In genomic region chr18:23718243-23718720, GRCh38 we compare ENCODE assay signal across 15 cellular contexts. TPM values are rescaled to one million over a fixed set of nuclear protein-coding genes. Genes with fewer than 3 reads are reported as not detected.
DNase-seq lines count a peak whose midpoint lies in the region; ATAC-seq, FAIRE-seq and TF ChIP-seq lines count a peak whose summit lies in the region.
"Had no signal": no experiment of that assay in that cellular context is flagged by ENCODE, and none has a peak within 500 bp of the region (broad histone marks: within the 10 kb centered on the region; RNA-seq: fewer than 3 reads in every experiment).

No MANE protein-coding gene starts in this region.

- CTCF ChIA-PET in IMR-90 (lab: Yijun Ruan, JAX), result interaction anchor here (0.6 to 1.7 kb wide), 3 partner anchors 15 to 34 kb away, joined by 3 to 6 read pairs (median 4); no protein-coding TSS in a partner anchor

- in situ Hi-C loops in IMR-90 (cut with MboI; ENCODE audit: low sequenced_read_pairs), result no loop called here

- H3K4ac ChIP-seq in IMR-90 (ENCODE audit: low read depth, low read length), result peak overlapping the region; percentile 78

- peak overlapping the region; percentile 6 for H2AFZ ChIP-seq in IMR-90 (replicated peaks; ENCODE audit: low read length, poor library complexity)
- H2AFZ ChIP-seq in keratinocyte (ENCODE audit: control insufficient read depth, low read length), result no peak overlapping the region

- H3K36me3 ChIP-seq in IMR-90 (ENCODE audit: control insufficient read depth, insufficient read depth, low read length) (no peaks in the 10 kb centered on the region), keratinocyte (ENCODE audit: control insufficient read depth in 2 of 2, extremely low read depth in 1 of 2, insufficient read depth in 2 of 2, low read length in 2 of 2) (no peaks in the 10 kb centered on the region)
- H3K36me3 ChIP-seq: spleen, upper lobe of left lung had no signal

- H4K91ac ChIP-seq in IMR-90 (ENCODE audit: insufficient read depth, low read depth, low read length), result peak overlapping the region; percentile 79

- H3K9me3 ChIP-seq in IMR-90 (ENCODE audit: control insufficient read depth, insufficient read depth, low read length), result no peaks in the 10 kb centered on the region
- no peaks in the 10 kb centered on the region for H3K9me3 ChIP-seq in keratinocyte (ENCODE audit: control insufficient read depth, low read depth, low read length)
- H3K9me3 ChIP-seq: spleen, upper lobe of left lung had no signal

- H3K9me1 ChIP-seq in IMR-90 (ENCODE audit: insufficient read depth, low read length) (0 out of 2 replicates have a peak, but pooled peaks cover 7% of the 10 kb centered on the region), keratinocyte (ENCODE audit: control insufficient read depth, extremely low read depth, insufficient read depth, low read length) (no peaks in the 10 kb centered on the region)

- DNase-seq in AG08395 (ENCODE audit: low spot score) (peak; percentile 40), IMR-90 (peak; percentile 79), cardiac fibroblast (ENCODE audit: low read depth in 2 of 2) (peak; percentile 81 to 90), keratinocyte (ENCODE audit: low read depth, low spot score) (no peak), GM19239 (ENCODE audit: insufficient read length, low spot score) (no peak)
- DNase-seq: central memory CD4-positive, alpha-beta T cell; NCI-H2081; spleen; upper lobe of left lung had no signal

- no peak for TF ChIP-seq POLR2A in IMR-90 (IDR thresholded peaks at IDR 0.05; ENCODE audit: low read depth, low read length)

- H2AK9ac ChIP-seq in IMR-90 (replicated peaks; ENCODE audit: low read depth, low read length, poor library complexity), result peak overlapping the region; percentile 32

- WGBS in IMR-90 (ENCODE audit: extremely low coverage in 2 of 2, insufficient read length in 1 of 2), 2 experiments, result 60% methylated on average over 1 of the region's 5 CpGs; no CpG with 5 or more reads in 1 of the 2 experiments

- POLR2A ChIA-PET in IMR-90 (lab: Charles Lee; ENCODE audit: unreplicated experiment), result no interaction called here

- TF ChIP-seq CTCF in IMR-90 (conservative IDR thresholded peaks at IDR 0.05; ENCODE audit: low read depth, low read length) (no peak), cardiac fibroblast (IDR thresholded peaks at IDR 0.05; ENCODE audit: low read depth, low read length) (no peak), keratinocyte (optimal IDR thresholded peaks at IDR 0.05 in 1 of 3, IDR thresholded peaks at IDR 0.05 in 1 of 3, conservative IDR thresholded peaks at IDR 0.05 in 1 of 3; ENCODE audit: extremely low read depth in 1 of 3, insufficient read depth in 2 of 3, low read length in 3 of 3) (no peak)

- peak overlapping the region; percentile 87 for H2BK20ac ChIP-seq in IMR-90 (ENCODE audit: low read depth, low read length)

- H3K18ac ChIP-seq in IMR-90 (ENCODE audit: low read depth, low read length), result peak overlapping the region; percentile 71

- peak overlapping the region; percentile 33; the same call in 1 of the 2 replicates for H3K56ac ChIP-seq in IMR-90 (ENCODE audit: extremely low read depth, insufficient read depth, low read length)

- H2BK120ac ChIP-seq in IMR-90 (ENCODE audit: low read depth, low read length), result peak overlapping the region; percentile 83

- H3K79me1 ChIP-seq in IMR-90 (ENCODE audit: low read depth in 1 of 2, low read length in 2 of 2), result no peaks in the 10 kb centered on the region

- no peaks in the 10 kb centered on the region for H3K79me2 ChIP-seq in keratinocyte (ENCODE audit: control insufficient read depth, insufficient read depth, low read length)

- H3K27me3 ChIP-seq in IMR-90 (ENCODE audit: control insufficient read depth, insufficient read depth, low read length) (no peaks in the 10 kb centered on the region), keratinocyte (ENCODE audit: control insufficient read depth, extremely low read depth, insufficient read depth, low read length) (no peaks in the 10 kb centered on the region)
- H3K27me3 ChIP-seq: spleen, upper lobe of left lung had no signal

- H3K9ac ChIP-seq in IMR-90 (ENCODE audit: low read depth, low read length) (no peak overlapping the region), keratinocyte (ENCODE audit: control insufficient read depth, extremely low read depth, insufficient read depth, low read length) (no peak overlapping the region)

- peak overlapping the region; percentile 87 for H2BK5ac ChIP-seq in IMR-90 (ENCODE audit: low read depth, low read length, poor library complexity, severe bottlenecking)

- peak overlapping the region; percentile 50 for H4K5ac ChIP-seq in IMR-90 (ENCODE audit: low read depth, low read length)

- 0 out of 2 replicates have a peak overlapping the region, but pooled peaks have one; percentile 34 for H3K14ac ChIP-seq in IMR-90 (replicated peaks; ENCODE audit: low read depth, low read length)

- H4K20me1 ChIP-seq in IMR-90 (ENCODE audit: insufficient read depth, low read length) (peaks cover 8% of the 10 kb centered on the region; the same call in 1 of the 2 replicates), keratinocyte (ENCODE audit: control insufficient read depth, extremely low read depth, insufficient read depth, low read length) (no peaks in the 10 kb centered on the region)

- TF ChIP-seq RAD21 in IMR-90 (IDR thresholded peaks at IDR 0.05; ENCODE audit: low read length), result no peak

- intact Hi-C loops in IMR-90 (cut with micrococcal nuclease), result loop anchor here (5.0 kb wide), 1 partner anchor 69 kb away; no protein-coding TSS in a partner anchor

- peak overlapping the region; percentile 84 for H3K27ac ChIP-seq in IMR-90 (ENCODE audit: insufficient read depth, low read length)
- H3K27ac ChIP-seq in keratinocyte (ENCODE audit: control insufficient read depth, insufficient read depth, low read length), result peak overlapping the region; percentile 87
- H3K27ac ChIP-seq: spleen had no signal

- dilution Hi-C loops in IMR-90 (cut with HindIII; ENCODE audit: low sequenced_read_pairs, unreplicated experiment), result no loop called here
- dilution Hi-C loops in keratinocyte (cut with MboI; ENCODE audit: extremely low pct_ligation_motif_present, low sequenced_read_pairs), result no loop called here

- no TSS peak for BruUV-seq in IMR-90 (replicated peaks; lab: Mats Ljungman, UMichigan)

- H3K4me3 ChIP-seq in IMR-90 (ENCODE audit: insufficient read depth, low read depth, low read length), result no peak overlapping the region
- no peak overlapping the region for H3K4me3 ChIP-seq in cardiac fibroblast (replicated peaks in 1 of 2; ENCODE audit: low read depth in 2 of 2, low read length in 2 of 2)
- H3K4me3 ChIP-seq in keratinocyte (ENCODE audit: control insufficient read depth in 2 of 3, extremely low read depth in 1 of 3, insufficient read depth in 2 of 3, low read depth in 1 of 3, low read length in 3 of 3), result no peak overlapping the region
- H3K4me3 ChIP-seq: spleen, upper lobe of left lung had no signal

- FAIRE-seq in keratinocyte (lab: Jason Lieb, UNC), result no peak
- FAIRE-seq in GM19239 (lab: Jason Lieb, UNC), result no peak
- FAIRE-seq: GM12891 had no signal

- peak; percentile 45 for ATAC-seq in IMR-90 (ENCODE audit: low read depth)
- no peak for ATAC-seq in GM18520 (IDR thresholded peaks at IDR 0.05; ENCODE audit: unreplicated experiment)
- no peak for ATAC-seq in HG03565 (IDR thresholded peaks at IDR 0.05; ENCODE audit: unreplicated experiment)
- no peak for ATAC-seq in GM19328 (IDR thresholded peaks at IDR 0.05; ENCODE audit: unreplicated experiment)
- ATAC-seq: left lobe of liver had no signal

- peak overlapping the region; percentile 38 for H2AK5ac ChIP-seq in IMR-90 (ENCODE audit: low read depth, low read length)

- peak overlapping the region; percentile 85; the same call in 1 of the 3 replicates for H2BK15ac ChIP-seq in IMR-90 (ENCODE audit: low read depth, low read length)

- peak overlapping the region; percentile 60 to 67; a peak in 3 of 4 replicates for H4K8ac ChIP-seq in IMR-90 (ENCODE audit: low read depth in 2 of 2, low read length in 2 of 2)

- H3K4me2 ChIP-seq in IMR-90 (ENCODE audit: low read depth, low read length), result peak overlapping the region; percentile 19; the same call in 1 of the 2 replicates
- no peak overlapping the region for H3K4me2 ChIP-seq in keratinocyte (ENCODE audit: control insufficient read depth, extremely low read depth, insufficient read depth, low read depth, low read length)

- H3K4me1 ChIP-seq in IMR-90 (ENCODE audit: control insufficient read depth, insufficient read depth, low read length) (peaks cover 13% of the 10 kb centered on the region), keratinocyte (ENCODE audit: control insufficient read depth, extremely low read depth, insufficient read depth, low read length) (peaks cover 48% of the 10 kb centered on the region)
- H3K4me1 ChIP-seq: spleen, upper lobe of left lung had no signal

- peak overlapping the region; percentile 49; the same call in 1 of the 2 replicates for H3K23ac ChIP-seq in IMR-90 (ENCODE audit: low read depth, low read length)

TF ChIP-seq in IMR-90, 13 proteins besides CTCF, POLR2A, EP300 and RAD21 (continues in another document):
- no peak for TF ChIP-seq CHD1 (IDR thresholded peaks at IDR 0.05; ENCODE audit: low read depth, low read length)

RNA-seq across cellular contexts. Expression of gene LAMA3, which starts 29.0 kb away (rescaled TPM):
- 0.18 and 0.28 TPM in 2 replicates for total RNA-seq in IMR-90 (2012; rRNA removed)
- polyA plus RNA-seq in IMR-90 (2012; rRNA removed) (0.13 and 0.19 TPM in 2 replicates), keratinocyte (1,944 to 2,775 TPM (median 2,231 TPM) in 3 replicates)
- 0.11 and 0.15 TPM in 2 replicates for polyA plus RNA-seq in IMR-90 (2012; cell fraction: cytosol; rRNA removed)
- polyA plus RNA-seq in IMR-90 (2012; cell fraction: nucleus; rRNA removed; ENCODE audit: low replicate concordance), result 0.33 and 0.57 TPM in 2 replicates
- polyA plus RNA-seq in keratinocyte (2011; ENCODE audit: low read depth), result 294 TPM
- 671 and 924 TPM in 2 replicates for polyA plus RNA-seq in keratinocyte (2011; cell fraction: cytosol; rRNA removed)
- polyA plus RNA-seq in keratinocyte (2011; cell fraction: nucleus; rRNA removed), result 3,655 and 3,922 TPM in 2 replicates
- polyA plus RNA-seq in keratinocyte (2012; ENCODE audit: low replicate concordance), result 345 and 1,929 TPM in 2 replicates
- 1,838 to 2,830 TPM (median 2,688 TPM) in 3 replicates for polyA minus RNA-seq in keratinocyte
- 1,658 TPM for polyA minus RNA-seq in keratinocyte (2011; cell fraction: cytosol; rRNA and poly(A)+ RNA removed)
- polyA minus RNA-seq in keratinocyte (2011; cell fraction: nucleus; rRNA and poly(A)+ RNA removed), result 4,085 and 6,592 TPM in 2 replicates
- total RNA-seq: activated T-helper 2 cell treated with anti-CD3 and anti-CD28 coated beads, Interferon-gamma antibody, Interleukin-2, Interleukin-4, amounts not matched to agents 10 μg/mL and 5 μg/mL and 100 μg/mL, durations not matched to agents 14 hours and 24 hours and 36 hours had no signal

RNA-seq across cellular contexts. Expression of gene ANKRD29, which starts 55.6 kb away (rescaled TPM):
- total RNA-seq in IMR-90 (2012; rRNA removed), result under 0.01 and 0.18 TPM in 2 replicates
- polyA plus RNA-seq in IMR-90 (2012; rRNA removed) (0.07 and 0.31 TPM in 2 replicates), keratinocyte (2.4 to 8.5 TPM (median 3.7 TPM) in 3 replicates)
- polyA plus RNA-seq in IMR-90 (2012; cell fraction: cytosol; rRNA removed), result 0.01 and 0.10 TPM in 2 replicates
- polyA plus RNA-seq in IMR-90 (2012; cell fraction: nucleus; rRNA removed; ENCODE audit: low replicate concordance), result 0.36 and 0.66 TPM in 2 replicates
- 3.0 TPM for polyA plus RNA-seq in keratinocyte (2011; ENCODE audit: low read depth)
- polyA plus RNA-seq in keratinocyte (2011; cell fraction: cytosol; rRNA removed), result 6.0 and 7.8 TPM in 2 replicates
- polyA plus RNA-seq in keratinocyte (2011; cell fraction: nucleus; rRNA removed), result 18.1 and 18.7 TPM in 2 replicates
- polyA plus RNA-seq in keratinocyte (2012; ENCODE audit: low replicate concordance), result 1.9 and 2.9 TPM in 2 replicates
- polyA minus RNA-seq in keratinocyte, result 2.3 to 5.6 TPM (median 3.3 TPM) in 3 replicates
- 5.0 TPM for polyA minus RNA-seq in keratinocyte (2011; cell fraction: cytosol; rRNA and poly(A)+ RNA removed)
- 4.9 and 6.1 TPM in 2 replicates for polyA minus RNA-seq in keratinocyte (2011; cell fraction: nucleus; rRNA and poly(A)+ RNA removed)
- total RNA-seq: activated T-helper 2 cell treated with anti-CD3 and anti-CD28 coated beads, Interferon-gamma antibody, Interleukin-2, Interleukin-4, amounts not matched to agents 10 μg/mL and 5 μg/mL and 100 μg/mL, durations not matched to agents 14 hours and 24 hours and 36 hours had no signal

Comparison
In these comparisons a context has a peak if more than half of its experiments do, and no peak if none do; other contexts are left out.
1. DNase-seq: peak in AG08395 (single experiment), IMR-90 (single experiment) and cardiac fibroblast (2 of 2); none in keratinocyte (single experiment) and GM19239 (single experiment).
2. RNA of gene LAMA3, which starts 29.0 kb away (polyA plus RNA-seq): 294 to 3,922 TPM in keratinocyte; 0.11 to 0.57 TPM in IMR-90; every median in the first group is over 100 times any median in the second.